Comparison of ENCODE assay signal across 18 cellular contexts in the genomic region with DNA sequence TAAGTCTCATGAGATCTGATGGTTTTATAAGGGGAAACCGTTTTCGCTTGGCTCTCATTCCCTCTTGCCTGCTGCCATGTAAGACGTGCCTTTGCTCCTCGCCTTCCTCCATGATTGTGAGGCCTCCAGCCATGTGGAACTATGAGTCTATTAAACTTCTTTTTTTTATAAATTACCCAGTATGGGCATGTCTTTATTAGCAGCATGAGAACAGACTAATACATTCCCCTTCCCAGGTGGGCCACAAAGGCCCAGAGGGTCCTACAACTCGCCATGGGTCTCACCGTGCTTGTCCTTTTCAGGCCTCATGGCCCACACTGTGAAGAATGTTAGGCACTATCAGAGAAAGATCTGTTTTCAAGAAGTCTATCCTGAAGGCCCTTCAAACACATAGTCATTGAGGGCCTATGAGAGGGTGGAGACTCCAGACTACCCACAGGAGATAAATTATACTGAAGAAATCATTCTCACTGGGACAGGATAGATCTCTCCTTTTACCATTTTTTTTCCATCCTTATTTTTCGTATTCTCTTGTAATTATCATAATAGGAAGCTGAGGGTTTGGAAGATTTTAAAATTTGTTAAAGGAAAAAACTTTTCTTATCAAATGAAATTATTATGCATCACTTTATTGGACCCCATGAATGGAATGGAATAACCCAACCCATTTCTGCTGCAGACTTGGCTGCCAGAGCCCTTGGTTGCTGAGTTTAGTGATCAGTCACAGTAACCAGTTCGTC. TPM values are rescaled to one million over a fixed set of nuclear protein-coding genes. Genes with fewer than 3 reads are reported as not detected.
DNase-seq lines count a peak whose midpoint lies in the region; ATAC-seq, FAIRE-seq and TF ChIP-seq lines count a peak whose summit lies in the region.
"Had no signal": no experiment of that assay in that cellular context is flagged by ENCODE, and none has a peak within 500 bp of the region (broad histone marks: within the 10 kb centered on the region; RNA-seq: fewer than 3 reads in every experiment).

No MANE protein-coding gene starts in this region.

- in situ Hi-C loops in GM12878 (cut with MboI), result loop anchor here (5.0 kb wide), 1 partner anchor 395 kb away; a partner anchor contains a TSS

- H3K9me3 Mint-ChIP-seq in activated T-helper 1 cell treated with anti-CD3 and anti-CD28 coated beads, Interleukin-12 subunit alpha, Interleukin-12 subunit beta, Interleukin-2, Interleukin-4 antibody, amounts not matched to agents 30 ng/mL and 10 ng/mL and 1 ng/mL, durations not matched to agents 14 hours and 24 hours and 36 hours, result no peaks in the 10 kb centered on the region
- H3K9me3 Mint-ChIP-seq: activated naive CD4-positive, alpha-beta T cell treated with anti-CD3 and anti-CD28 coated beads, Interleukin-2, amount 50 U/mL, for 72 hours; natural killer cell treated with Interleukin-12 subunit alpha and Interleukin-12 subunit beta and Interleukin-15 and Interleukin-18, amount 100 ng/mL, for 72 hours had no signal

- peaks cover 89% of the 10 kb centered on the region for H3K4me1 ChIP-seq in KMS-11 (ENCODE audit: low read depth, poor library complexity, severe bottlenecking)
- peaks cover 44% of the 10 kb centered on the region for H3K4me1 ChIP-seq in GM12878 (ENCODE audit: control insufficient read depth, insufficient read depth, low read length)
- peaks cover 24% of the 10 kb centered on the region for H3K4me1 ChIP-seq in mesenchymal stem cell (ENCODE audit: control insufficient read depth, insufficient read depth, low read depth, low read length)

- H3K27me3 ChIP-seq in KMS-11 (ENCODE audit: insufficient read depth, low read depth), result no peaks in the 10 kb centered on the region
- no peaks in the 10 kb centered on the region for H3K27me3 ChIP-seq in GM12878 (replicated peaks in 1 of 2; ENCODE audit: control insufficient read depth in 2 of 2, insufficient read depth in 2 of 2, low read length in 1 of 2)
- H3K27me3 ChIP-seq in mesenchymal stem cell (ENCODE audit: control insufficient read depth in 1 of 2, insufficient read depth in 1 of 2, low read length in 2 of 2), result no peaks in the 10 kb centered on the region

- no peak overlapping the region for H3K23ac ChIP-seq in mesenchymal stem cell (ENCODE audit: low read length in 2 of 2)

- BruUV-seq in GM12878 (replicated peaks; lab: Mats Ljungman, UMichigan), result no TSS peak

- CTCF ChIA-PET in GM12878 (lab: Yijun Ruan, JAX), result interaction anchor here (1.9 to 9.8 kb wide), 8 partner anchors 8 to 395 kb away, joined by 8 to 120 read pairs (median 10); a partner anchor contains a TSS

- no peak overlapping the region for H2BK12ac ChIP-seq in mesenchymal stem cell (ENCODE audit: low read length in 2 of 2)

- no peak overlapping the region for H3K27ac Mint-ChIP-seq in activated T-helper 1 cell treated with anti-CD3 and anti-CD28 coated beads, Interleukin-12 subunit alpha, Interleukin-12 subunit beta, Interleukin-2, Interleukin-4 antibody, amounts not matched to agents 30 ng/mL and 10 ng/mL and 1 ng/mL, durations not matched to agents 14 hours and 24 hours and 36 hours
- H3K27ac Mint-ChIP-seq: activated naive CD4-positive, alpha-beta T cell treated with anti-CD3 and anti-CD28 coated beads, Interleukin-2, amount 50 U/mL, for 72 hours; natural killer cell treated with Interleukin-12 subunit alpha and Interleukin-12 subunit beta and Interleukin-15 and Interleukin-18, amount 100 ng/mL, for 72 hours had no signal

- intact Hi-C loops in GM12878 (cut with micrococcal nuclease; ENCODE audit: unreplicated experiment), result loop anchor here (2.0 kb wide), 2 partner anchors 39 to 369 kb away; no protein-coding TSS in a partner anchor
- intact Hi-C loops in activated T-helper 1 cell treated with anti-CD3 and anti-CD28 coated beads, Interleukin-12 subunit alpha, Interleukin-12 subunit beta, Interleukin-2, Interleukin-4 antibody, amounts not matched to agents 30 ng/mL and 10 ng/mL and 1 ng/mL, durations not matched to agents 14 hours and 24 hours and 36 hours (cut with micrococcal nuclease), result no loop called here

- TF ChIP-seq POLR2A in GM12878 (IDR thresholded peaks at IDR 0.05; ENCODE audit: low read depth, low read length), result no peak

- SMC1A ChIA-PET in GM12878 (lab: Charles Lee; ENCODE audit: uncharacterized antibody, unreplicated experiment), result interaction anchor here (1.3 to 9.9 kb wide), 10 partner anchors 11 to 394 kb away, joined by 3 to 145 read pairs (median 8); no protein-coding TSS in a partner anchor

- peak overlapping the region; percentile 31 for H2AK5ac ChIP-seq in mesenchymal stem cell (ENCODE audit: low read length, severe bottlenecking)

- H3K14ac ChIP-seq in mesenchymal stem cell (ENCODE audit: low read length in 2 of 2), result no peak overlapping the region

- H4K20me1 ChIP-seq in KMS-11 (ENCODE audit: insufficient read depth), result no peaks in the 10 kb centered on the region
- H4K20me1 ChIP-seq in GM12878 (ENCODE audit: control insufficient read depth, insufficient read depth), result no peaks in the 10 kb centered on the region

- no peak overlapping the region for H4K91ac ChIP-seq in mesenchymal stem cell (ENCODE audit: low read length)

- no peak overlapping the region for H4K8ac ChIP-seq in mesenchymal stem cell (ENCODE audit: low read length)

- POLR2A ChIA-PET in GM12878 (lab: Charles Lee), result interaction anchor here (0.6 to 6.5 kb wide), 5 partner anchors 10 to 368 kb away, joined by 3 to 82 read pairs (median 9); no protein-coding TSS in a partner anchor

- RAD21 ChIA-PET in GM12878 (lab: Charles Lee; ENCODE audit: unreplicated experiment), result interaction anchor here (1.1 to 8.2 kb wide), 12 partner anchors 10 to 361 kb away, joined by 3 to 129 read pairs (median 9); no protein-coding TSS in a partner anchor

- no peak overlapping the region for H3K18ac ChIP-seq in mesenchymal stem cell (ENCODE audit: low read depth in 1 of 2, low read length in 2 of 2)

- H2BK120ac ChIP-seq in mesenchymal stem cell (ENCODE audit: low read depth, low read length), result no peak overlapping the region

- DNase-seq in GM12878 (ENCODE audit: low read depth, low spot score) (no peak), mesenchymal stem cell (no peak), superior temporal gyrus (ENCODE audit: extremely low spot score) (peak; percentile 39), NCI-H510A (lab: John Stamatoyannopoulos, UW) (no peak)
- no peak for DNase-seq in activated T-helper 1 cell treated with anti-CD3 and anti-CD28 coated beads, Interleukin-12 subunit alpha, Interleukin-12 subunit beta, Interleukin-2, Interleukin-4 antibody, amounts not matched to agents 30 ng/mL and 10 ng/mL and 1 ng/mL, durations not matched to agents 14 hours and 24 hours and 36 hours (ENCODE audit: low spot score)
- DNase-seq: activated CD4-positive, alpha-beta T cell treated with anti-CD3 and anti-CD28 coated beads, Interleukin-2, amount 50 U/mL, for 1 hour; activated T-cell treated with anti-CD3 and anti-CD28 coated beads for 4 hours; dermis blood vessel endothelial cell; glutamatergic neuron; GM23248; NCI-H1048; psoas muscle; stimulated activated CD4-positive, alpha-beta T cell treated with anti-CD3 and anti-CD28 coated beads, Interleukin-15, amount 100 ng/mL, for 24 hours had no signal

- no peaks in the 10 kb centered on the region for H3K4me1 Mint-ChIP-seq in activated T-helper 1 cell treated with anti-CD3 and anti-CD28 coated beads, Interleukin-12 subunit alpha, Interleukin-12 subunit beta, Interleukin-2, Interleukin-4 antibody, amounts not matched to agents 30 ng/mL and 10 ng/mL and 1 ng/mL, durations not matched to agents 14 hours and 24 hours and 36 hours (ENCODE audit: low read depth)

- H3K4me2 ChIP-seq in KMS-11 (peak overlapping the region; percentile 69), GM12878 (ENCODE audit: control insufficient read depth, insufficient read depth) (no peak overlapping the region; the same call in 1 of the 2 replicates), mesenchymal stem cell (ENCODE audit: low read length, poor library complexity, severe bottlenecking) (no peak overlapping the region)

- no peak overlapping the region for H3K4ac ChIP-seq in mesenchymal stem cell (ENCODE audit: low read depth in 1 of 2, low read length in 2 of 2)

- H3K4me3 Mint-ChIP-seq in activated T-helper 1 cell treated with anti-CD3 and anti-CD28 coated beads, Interleukin-12 subunit alpha, Interleukin-12 subunit beta, Interleukin-2, Interleukin-4 antibody, amounts not matched to agents 30 ng/mL and 10 ng/mL and 1 ng/mL, durations not matched to agents 14 hours and 24 hours and 36 hours, result no peak overlapping the region
- H3K4me3 Mint-ChIP-seq: natural killer cell treated with Interleukin-12 subunit alpha and Interleukin-12 subunit beta and Interleukin-15 and Interleukin-18, amount 100 ng/mL, for 72 hours had no signal

- H2BK5ac ChIP-seq in mesenchymal stem cell (ENCODE audit: low read depth, low read length, poor library complexity, severe bottlenecking), result no peak overlapping the region

- H3K36me3 Mint-ChIP-seq in activated T-helper 1 cell treated with anti-CD3 and anti-CD28 coated beads, Interleukin-12 subunit alpha, Interleukin-12 subunit beta, Interleukin-2, Interleukin-4 antibody, amounts not matched to agents 30 ng/mL and 10 ng/mL and 1 ng/mL, durations not matched to agents 14 hours and 24 hours and 36 hours (ENCODE audit: low read depth), result no peaks in the 10 kb centered on the region
- H3K36me3 Mint-ChIP-seq: activated naive CD4-positive, alpha-beta T cell treated with anti-CD3 and anti-CD28 coated beads, Interleukin-2, amount 50 U/mL, for 72 hours; natural killer cell treated with Interleukin-12 subunit alpha and Interleukin-12 subunit beta and Interleukin-15 and Interleukin-18, amount 100 ng/mL, for 72 hours had no signal

- H3K36me3 ChIP-seq in KMS-11 (ENCODE audit: insufficient read depth) (no peaks in the 10 kb centered on the region), GM12878 (ENCODE audit: control insufficient read depth in 2 of 2, insufficient read depth in 2 of 2, low read length in 1 of 2) (no peaks in the 10 kb centered on the region), mesenchymal stem cell (ENCODE audit: control insufficient read depth in 1 of 2, insufficient read depth in 2 of 2, low read depth in 1 of 2, low read length in 2 of 2) (no peaks in the 10 kb centered on the region)

- H3K27ac ChIP-seq in KMS-11 (peak overlapping the region; percentile 95), GM12878 (ENCODE audit: control insufficient read depth, insufficient read depth) (peak overlapping the region; percentile 88), mesenchymal stem cell (ENCODE audit: low read length, poor library complexity, severe bottlenecking) (no peak overlapping the region)
- H3K27ac ChIP-seq: C4-2B, GM23248, psoas muscle had no signal

- H3K79me1 ChIP-seq in mesenchymal stem cell (replicated peaks; ENCODE audit: low read length, poor library complexity, severe bottlenecking), result no peaks in the 10 kb centered on the region

- H2AFZ ChIP-seq in KMS-11 (ENCODE audit: low read depth) (peak overlapping the region; percentile 41; the same call in 1 of the 2 replicates), GM12878 (ENCODE audit: control insufficient read depth, low read depth, low read length) (no peak overlapping the region; the same call in 1 of the 2 replicates), mesenchymal stem cell (ENCODE audit: low read depth, low read length) (no peak overlapping the region)
- H2AFZ ChIP-seq: GM23248 had no signal

- H3K9ac ChIP-seq in KMS-11 (peak overlapping the region; percentile 67; the same call in 1 of the 2 replicates), GM12878 (ENCODE audit: control insufficient read depth, insufficient read depth, low read length) (no peak overlapping the region), mesenchymal stem cell (ENCODE audit: low read length) (no peak overlapping the region)
- H3K9ac ChIP-seq: GM23248 had no signal

- H3K79me2 ChIP-seq in KMS-11 (ENCODE audit: insufficient read depth, low read depth) (no peaks in the 10 kb centered on the region), GM12878 (ENCODE audit: control insufficient read depth, insufficient read depth, low read length) (no peaks in the 10 kb centered on the region)

- H3K9me3 ChIP-seq in GM12878 (replicated peaks; ENCODE audit: control insufficient read depth, insufficient read depth, low read length) (no peaks in the 10 kb centered on the region), mesenchymal stem cell (ENCODE audit: control insufficient read depth, low read length) (no peaks in the 10 kb centered on the region)
- H3K9me3 ChIP-seq: psoas muscle had no signal

- TF ChIP-seq CTCF in KMS-11 (conservative IDR thresholded peaks at IDR 0.05; ENCODE audit: low read depth, low read length) (no peak), GM12878 (IDR thresholded peaks at IDR 0.05 in 2 of 3, conservative IDR thresholded peaks at IDR 0.05 in 1 of 3; ENCODE audit: control insufficient read depth in 2 of 3, extremely low read depth in 1 of 3, insufficient read depth in 1 of 3, low read depth in 3 of 3, low read length in 3 of 3) (no peak)

- ATAC-seq in GM12878 (no peak), HG02870 (IDR thresholded peaks at IDR 0.05; ENCODE audit: unreplicated experiment) (no peak)
- ATAC-seq: activated naive CD4-positive, alpha-beta T cell treated with anti-CD3 and anti-CD28 coated beads, Interleukin-2, amount 50 U/mL, for 72 hours had no signal

- FAIRE-seq in GM12878 (lab: Jason Lieb, UNC), result no peak

- TF ChIP-seq EP300 in GM12878 (IDR thresholded peaks at IDR 0.05; ENCODE audit: borderline replicate concordance in 1 of 2, control insufficient read depth in 1 of 2, low read depth in 2 of 2, low read length in 2 of 2), result no peak

- H3K4me3 ChIP-seq in KMS-11 (IDR thresholded peaks at IDR 0.05; ENCODE audit: insufficient read depth, low read depth, low read length) (no peak overlapping the region), GM12878 (no peak overlapping the region), mesenchymal stem cell (ENCODE audit: insufficient read depth in 1 of 2, low read depth in 1 of 2, low read length in 2 of 2) (no peak overlapping the region)
- H3K4me3 ChIP-seq: GM23248, psoas muscle had no signal

- WGBS in GM12878 (ENCODE audit: insufficient coverage, insufficient replicate concordance, low lambda C conversion rate, missing lambda C conversion rate), result 91% methylated on average over 8 of the region's 8 CpGs
- WGBS in mesenchymal stem cell, result 91% methylated on average over 4 of the region's 8 CpGs

- TF ChIP-seq RAD21 in GM12878 (IDR thresholded peaks at IDR 0.05; ENCODE audit: insufficient read depth, low read depth, low read length), result no peak

- peaks cover 8% of the 10 kb centered on the region for H3K27me3 Mint-ChIP-seq in activated T-helper 1 cell treated with anti-CD3 and anti-CD28 coated beads, Interleukin-12 subunit alpha, Interleukin-12 subunit beta, Interleukin-2, Interleukin-4 antibody, amounts not matched to agents 30 ng/mL and 10 ng/mL and 1 ng/mL, durations not matched to agents 14 hours and 24 hours and 36 hours (ENCODE audit: insufficient read depth)
- H3K27me3 Mint-ChIP-seq: natural killer cell treated with Interleukin-12 subunit alpha and Interleukin-12 subunit beta and Interleukin-15 and Interleukin-18, amount 100 ng/mL, for 72 hours had no signal

- H2BK15ac ChIP-seq in mesenchymal stem cell (ENCODE audit: low read depth, poor library complexity, severe bottlenecking), result no peak overlapping the region

RNA-seq across cellular contexts. Expression of a gene that starts 57.2 kb away (rescaled TPM):
- total RNA-seq in GM12878 (2013; cell fraction: nucleolus; rRNA removed), result 2.0 and 2.8 TPM in 2 replicates
- 0.56 and 1.1 TPM in 2 replicates for total RNA-seq in GM12878 (2014; rRNA removed)
- total RNA-seq in GM12878 (2014; rRNA removed; fragmentation: Illumina TruSeq; extraction: Trizol), result 0.46 and 1.3 TPM in 2 replicates
- total RNA-seq in GM12878 (2021), result 1.3 and 2.4 TPM in 2 replicates
- not detected for polyA plus RNA-seq in GM12878 (2011; ENCODE audit: low read depth)
- 0.19 and 0.37 TPM in 2 replicates for polyA plus RNA-seq in GM12878 (2011; rRNA removed)
- 0.04 and 0.12 TPM in 2 replicates for polyA plus RNA-seq in GM12878 (2011; cell fraction: cytosol; rRNA removed)
- 0.21 TPM in 1 of 2 replicates, not detected in the other for polyA plus RNA-seq in GM12878 (2011; cell fraction: nucleus; rRNA removed)
- 0.13 and 0.27 TPM in 2 replicates for polyA plus RNA-seq in GM12878 (2012)
- polyA plus RNA-seq in GM12878 (2014; fragmentation: Illumina TruSeq; extraction: Trizol), result 1.1 and 2.3 TPM in 2 replicates
- 1 to 10 TPM in 1 of 2 experiments, under 1 TPM in 1; 0.85 to 1.4 TPM for polyA plus RNA-seq in GM12878 (2014; fragmentation: Nextera tagmentation; extraction: Ambion mirVana)
- 0.65 and 1.1 TPM in 2 replicates for polyA plus RNA-seq in GM12878 (2014; rRNA removed)
- 1 to 10 TPM in 1 of 2 experiments, under 1 TPM in 1; 0.95 to 1.2 TPM for polyA plus RNA-seq in GM12878 (2016; fragmentation: Nextera tagmentation; extraction: Ambion mirVana)
- 0.31 TPM in 1 of 2 replicates, not detected in the other for polyA minus RNA-seq in GM12878 (2011; rRNA and poly(A)+ RNA removed)
- not detected in 2 replicates for polyA minus RNA-seq in GM12878 (2011; cell fraction: cytosol; rRNA and poly(A)+ RNA removed)
- not detected in 2 replicates for polyA minus RNA-seq in GM12878 (2011; cell fraction: nucleus; rRNA and poly(A)+ RNA removed)
- polyA plus RNA-seq in mesenchymal stem cell (2013, experiment 1 of 2), result 0.37 TPM
- polyA plus RNA-seq in mesenchymal stem cell (2013, experiment 2 of 2), result 0.38 TPM
- total RNA-seq in activated T-helper 1 cell treated with anti-CD3 and anti-CD28 coated beads, Interleukin-12 subunit alpha, Interleukin-12 subunit beta, Interleukin-2, Interleukin-4 antibody, amounts not matched to agents 30 ng/mL and 10 ng/mL and 1 ng/mL, durations not matched to agents 14 hours and 24 hours and 36 hours, result 0.29 TPM in 1 of 2 replicates, not detected in the other
- polyA plus RNA-seq: GM23248 had no signal
